11 cellular contexts compared by ENCODE assay signal in genomic region chr2:239289545-239289944, GRCh38.
DNase-seq lines count a peak whose midpoint lies in the region; ATAC-seq and TF ChIP-seq lines count a peak whose summit lies in the region.
"Had no signal": no experiment of that assay in that cellular context is flagged by ENCODE, and none has a peak within 500 bp of the region (broad histone marks: within the 10 kb centered on the region; RNA-seq: fewer than 3 reads in every experiment).

No MANE protein-coding gene starts in this region.

- H3K4me1 Mint-ChIP-seq in activated T-helper 2 cell treated with anti-CD3 and anti-CD28 coated beads, Interferon-gamma antibody, Interleukin-2, Interleukin-4, amounts not matched to agents 10 μg/mL and 5 μg/mL and 100 μg/mL, durations not matched to agents 14 hours and 24 hours and 36 hours (ENCODE audit: low read depth): peaks cover 70% of the 10 kb centered on the region

- TF ChIP-seq CTCF in AG04450 (IDR thresholded peaks at IDR 0.05; ENCODE audit: low read depth, low read length): no peak

- CTCF ChIA-PET in AG04450 (lab: Charles Lee): no interaction called here

- POLR2A ChIA-PET in AG04450 (lab: Yijun Ruan, JAX): interaction anchor here (0.8 to 1.8 kb wide), 2 partner anchors 39 to 40 kb away, joined by 3 to 5 read pairs; no protein-coding TSS in a partner anchor

- ATAC-seq in HG02759 (IDR thresholded peaks at IDR 0.05; ENCODE audit: unreplicated experiment): peak; percentile 15
- no peak for ATAC-seq in GM18519 (IDR thresholded peaks at IDR 0.05; ENCODE audit: low FRiP score, unreplicated experiment)

- H3K36me3 Mint-ChIP-seq in activated T-helper 2 cell treated with anti-CD3 and anti-CD28 coated beads, Interferon-gamma antibody, Interleukin-2, Interleukin-4, amounts not matched to agents 10 μg/mL and 5 μg/mL and 100 μg/mL, durations not matched to agents 14 hours and 24 hours and 36 hours (ENCODE audit: low read depth): peaks cover 19% of the 10 kb centered on the region

- peak overlapping the region; percentile 42 for H3K27ac ChIP-seq in AG04450 (ENCODE audit: low read depth, low read length)
- H3K27ac ChIP-seq in muscle layer of duodenum (ENCODE audit: low read length): peak overlapping the region; percentile 49
- H3K27ac ChIP-seq: PC-9 had no signal

- intact Hi-C loops in activated T-helper 2 cell treated with anti-CD3 and anti-CD28 coated beads, Interferon-gamma antibody, Interleukin-2, Interleukin-4, amounts not matched to agents 10 μg/mL and 5 μg/mL and 100 μg/mL, durations not matched to agents 14 hours and 24 hours and 36 hours (cut with micrococcal nuclease): loop anchor here (1.0 to 5.0 kb wide), 7 partner anchors 9 to 113 kb away; partner anchors contain the start of gene HDAC4

- H3K27ac Mint-ChIP-seq in activated T-helper 2 cell treated with anti-CD3 and anti-CD28 coated beads, Interferon-gamma antibody, Interleukin-2, Interleukin-4, amounts not matched to agents 10 μg/mL and 5 μg/mL and 100 μg/mL, durations not matched to agents 14 hours and 24 hours and 36 hours: peak overlapping the region; percentile 98

- no peaks in the 10 kb centered on the region for H3K36me3 ChIP-seq in muscle layer of duodenum (ENCODE audit: control insufficient read depth in 1 of 2, insufficient read depth in 2 of 2, low read length in 2 of 2)

- peak overlapping the region; percentile 72 for H3K4me3 Mint-ChIP-seq in activated T-helper 2 cell treated with anti-CD3 and anti-CD28 coated beads, Interferon-gamma antibody, Interleukin-2, Interleukin-4, amounts not matched to agents 10 μg/mL and 5 μg/mL and 100 μg/mL, durations not matched to agents 14 hours and 24 hours and 36 hours (ENCODE audit: low read depth)

- H3K9me3 Mint-ChIP-seq in activated T-helper 2 cell treated with anti-CD3 and anti-CD28 coated beads, Interferon-gamma antibody, Interleukin-2, Interleukin-4, amounts not matched to agents 10 μg/mL and 5 μg/mL and 100 μg/mL, durations not matched to agents 14 hours and 24 hours and 36 hours: no peaks in the 10 kb centered on the region

- DNase-seq in AG04450 (ENCODE audit: low read depth, low spot score): no peak
- DNase-seq in activated T-helper 2 cell treated with anti-CD3 and anti-CD28 coated beads, Interferon-gamma antibody, Interleukin-2, Interleukin-4, amounts not matched to agents 10 μg/mL and 5 μg/mL and 100 μg/mL, durations not matched to agents 14 hours and 24 hours and 36 hours (ENCODE audit: low spot score): no peak
- DNase-seq in epidermal melanocyte (ENCODE audit: insufficient read length, low spot score): no peak
- no peak for DNase-seq in EL
- no peak for DNase-seq in NCI-H146 treated with DMSO at 0.1 percent for 48 hours (lab: John Stamatoyannopoulos, UW; ENCODE audit: unreplicated experiment)
- DNase-seq: activated CD8-positive, alpha-beta memory T cell treated with anti-CD3 and anti-CD28 coated beads, Interleukin-2, amount 50 U/mL, for 4 hours; midbrain; PC-9 had no signal

- H3K4me3 ChIP-seq in AG04450 (ENCODE audit: low read depth, low read length): no peak overlapping the region
- H3K4me3 ChIP-seq in muscle layer of duodenum (ENCODE audit: low read depth in 1 of 2, low read length in 2 of 2): no peak overlapping the region
- H3K4me3 ChIP-seq: PC-9 had no signal

- no peaks in the 10 kb centered on the region for H3K27me3 ChIP-seq in AG04450 (ENCODE audit: control insufficient read depth, insufficient read depth, low read length)
- H3K27me3 ChIP-seq in muscle layer of duodenum (ENCODE audit: low read depth, low read length): no peaks in the 10 kb centered on the region

- peaks cover 31 to 89% of the 10 kb centered on the region in 2 donors for H3K4me1 ChIP-seq in muscle layer of duodenum (ENCODE audit: control insufficient read depth in 1 of 2, insufficient read depth in 2 of 2, low read length in 2 of 2)

- no peaks in the 10 kb centered on the region; the same call in 1 of the 2 replicates for H3K9me3 ChIP-seq in AG04450 (ENCODE audit: control insufficient read depth, insufficient read depth, low read length)
- H3K9me3 ChIP-seq in muscle layer of duodenum (ENCODE audit: control insufficient read depth in 1 of 2, low read length in 2 of 2): no peaks in the 10 kb centered on the region

- H3K27me3 Mint-ChIP-seq in activated T-helper 2 cell treated with anti-CD3 and anti-CD28 coated beads, Interferon-gamma antibody, Interleukin-2, Interleukin-4, amounts not matched to agents 10 μg/mL and 5 μg/mL and 100 μg/mL, durations not matched to agents 14 hours and 24 hours and 36 hours (ENCODE audit: low read depth): no peaks in the 10 kb centered on the region
